In the genomic region with DNA sequence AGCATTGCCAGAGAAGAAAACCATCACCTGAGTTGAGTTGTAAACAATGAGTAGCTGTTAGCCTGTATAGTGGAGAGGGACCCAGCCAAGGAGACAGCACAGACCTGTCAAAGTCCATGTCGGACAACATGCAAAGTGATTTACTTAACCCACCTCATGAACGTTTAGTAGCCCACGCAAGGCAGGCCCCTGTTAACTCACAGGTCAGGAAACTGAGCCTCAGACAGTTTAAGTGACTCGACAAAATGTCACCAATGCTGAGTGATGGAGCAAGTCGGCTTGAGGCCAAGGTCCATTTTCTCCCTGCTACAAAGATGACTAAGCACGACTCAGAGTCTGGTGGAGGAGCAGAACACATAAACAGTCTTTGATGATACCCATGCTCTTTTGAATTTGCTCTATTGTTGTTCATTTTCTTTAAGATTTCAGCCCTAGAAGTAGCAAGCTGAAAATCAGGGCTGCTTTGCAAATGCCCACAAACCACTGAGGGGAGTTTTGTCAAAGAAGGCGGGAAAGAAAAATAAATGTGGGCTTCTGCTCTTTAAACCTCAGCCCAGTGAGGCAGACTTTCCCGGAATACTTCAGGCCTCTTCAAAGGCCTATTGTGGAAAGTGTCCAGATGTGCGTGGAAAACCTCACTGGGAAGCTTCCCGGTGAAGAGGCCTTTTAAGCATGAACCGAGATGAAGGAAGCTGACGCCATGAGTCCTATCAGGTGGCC, we compare ENCODE assay signal across 8 cellular contexts.
A peak's percentile ranks its signal among the peaks of the same experiment; 100 is the strongest.
DNase-seq lines count a peak whose midpoint lies in the region; ATAC-seq and TF ChIP-seq lines count a peak whose summit lies in the region.

No MANE protein-coding gene starts in this region.

- intact Hi-C loops in heart left ventricle (cut with DNase I), result no loop called here

- no peak for TF ChIP-seq CTCF in HFF-Myc (IDR thresholded peaks at IDR 0.05; ENCODE audit: low read depth, low read length, missing control alignments)
- TF ChIP-seq CTCF in heart left ventricle (IDR thresholded peaks at IDR 0.05), result no peak

- H3K27me3 Mint-ChIP-seq in activated naive CD8-positive, alpha-beta T cell treated with anti-CD3 and anti-CD28 coated beads for 36 hours, result no peaks in the 10 kb centered on the region

- DNase-seq in A172 (ENCODE audit: low spot score) (peak; percentile 83), HFF-Myc (ENCODE audit: extremely low read depth, low read depth) (peak; percentile 86), heart left ventricle (peak; percentile 58 to 86 (median 64)), NK-92 (lab: John Stamatoyannopoulos, UW; ENCODE audit: unreplicated experiment) (no peak)
- DNase-seq in activated naive CD8-positive, alpha-beta T cell treated with anti-CD3 and anti-CD28 coated beads for 36 hours, result no peak

- peaks cover 8% of the 10 kb centered on the region for H3K36me3 Mint-ChIP-seq in activated naive CD8-positive, alpha-beta T cell treated with anti-CD3 and anti-CD28 coated beads for 36 hours

- peak overlapping the region; percentile 36 for H3K27ac Mint-ChIP-seq in activated naive CD8-positive, alpha-beta T cell treated with anti-CD3 and anti-CD28 coated beads for 36 hours

- H3K4me3 ChIP-seq in HFF-Myc (replicated peaks; ENCODE audit: low read depth, low read length), result no peak overlapping the region
- no peak overlapping the region for H3K4me3 ChIP-seq in heart left ventricle
- no peak overlapping the region for H3K4me3 ChIP-seq in rectal smooth muscle tissue (ENCODE audit: low read length)

- H3K4me1 Mint-ChIP-seq in activated naive CD8-positive, alpha-beta T cell treated with anti-CD3 and anti-CD28 coated beads for 36 hours, result peaks cover 14% of the 10 kb centered on the region

- no peaks in the 10 kb centered on the region for H3K9me3 ChIP-seq in heart left ventricle

- H3K4me3 Mint-ChIP-seq in activated naive CD8-positive, alpha-beta T cell treated with anti-CD3 and anti-CD28 coated beads for 36 hours, result no peak overlapping the region

- no peaks in the 10 kb centered on the region for H3K9me3 Mint-ChIP-seq in activated naive CD8-positive, alpha-beta T cell treated with anti-CD3 and anti-CD28 coated beads for 36 hours

- no peak for TF ChIP-seq POLR2A in heart left ventricle (IDR thresholded peaks at IDR 0.05)

- H3K4me1 ChIP-seq in heart left ventricle (peaks cover 0 to 43% (median 32%) of the 10 kb centered on the region in 12 donors), rectal smooth muscle tissue (ENCODE audit: control insufficient read depth, insufficient read depth, low read length) (peaks cover 35% of the 10 kb centered on the region)

- ATAC-seq in heart left ventricle (peak; percentile 40 to 87 (median 70)), HG03039 (IDR thresholded peaks at IDR 0.05; ENCODE audit: unreplicated experiment) (no peak), GM18502 (IDR thresholded peaks at IDR 0.05; ENCODE audit: poor library complexity, unreplicated experiment) (no peak)

- H3K36me3 ChIP-seq in heart left ventricle, result no peaks in the 10 kb centered on the region
- no peaks in the 10 kb centered on the region for H3K36me3 ChIP-seq in rectal smooth muscle tissue (ENCODE audit: control insufficient read depth, insufficient read depth, low read length)

- no peak overlapping the region for H3K9ac ChIP-seq in rectal smooth muscle tissue (ENCODE audit: low read length)

- 30 to 42% (median 37%) methylated on average over 12 of the region's 12 CpGs for WGBS in heart left ventricle, 4 donors

- no peaks in the 10 kb centered on the region for H3K27me3 ChIP-seq in heart left ventricle
- H3K27me3 ChIP-seq in rectal smooth muscle tissue (ENCODE audit: control insufficient read depth, insufficient read depth, low read length), result no peaks in the 10 kb centered on the region

- H3K27ac ChIP-seq in heart left ventricle (peak overlapping the region; percentile 60 to 88 (median 78)), rectal smooth muscle tissue (ENCODE audit: low read depth, low read length) (peak overlapping the region; percentile 93)

Comparison
In these comparisons a context has a peak if more than half of its experiments do, and no peak if none do; other contexts are left out.
1. DNase-seq: peak in A172 (single experiment), HFF-Myc (single experiment) and heart left ventricle (5 of 5); none in activated naive CD8-positive, alpha-beta T cell treated with anti-CD3 and anti-CD28 coated beads for 36 hours (single experiment) and NK-92 (single experiment).
2. ATAC-seq: peak in heart left ventricle (4 of 4); none in HG03039 (single experiment) and GM18502 (single experiment).